ENCODE assay signal across 9 cellular contexts in genomic region chr2:104854507-104855173, GRCh38. TPM values are rescaled to one million over a fixed set of nuclear protein-coding genes. Genes with fewer than 3 reads are reported as not detected.
A peak's percentile ranks its signal among the peaks of the same experiment; 100 is the strongest.
DNase-seq lines count a peak whose midpoint lies in the region; ATAC-seq and TF ChIP-seq lines count a peak whose summit lies in the region.
"Had no signal": no experiment of that assay in that cellular context is flagged by ENCODE, and none has a peak within 500 bp of the region (broad histone marks: within the 10 kb centered on the region; RNA-seq: fewer than 3 reads in every experiment).

No MANE protein-coding gene starts in this region.

- TF ChIP-seq CTCF in GM13976 (IDR thresholded peaks at IDR 0.05; ENCODE audit: borderline replicate concordance, control extremely low read depth, extremely low read depth, insufficient read depth, missing control alignments): no peak

- H3K4me1 Mint-ChIP-seq in stimulated activated naive CD8-positive, alpha-beta T cell treated with anti-CD3 and anti-CD28 coated beads, Interleukin-15, Interleukin-2, amounts not matched to agents 100 ng/mL and 50 ng/mL, for 24 hours (ENCODE audit: low read depth): peaks cover 40% of the 10 kb centered on the region

- intact Hi-C loops in aorta (cut with DNase I): no loop called here

- H3K36me3 ChIP-seq in adipocyte (ENCODE audit: control insufficient read depth, insufficient read depth, low read length, severe bottlenecking) (no peaks in the 10 kb centered on the region), mesodermal cell (ENCODE audit: control insufficient read depth, insufficient read depth, low read length) (no peaks in the 10 kb centered on the region), aorta (ENCODE audit: control insufficient read depth in 1 of 2, insufficient read depth in 2 of 2, low read length in 1 of 2) (no peaks in the 10 kb centered on the region)
- H3K36me3 ChIP-seq: gastroesophageal sphincter had no signal

- no peak overlapping the region for H3K9ac ChIP-seq in adipocyte (ENCODE audit: low read length)

- peak overlapping the region; percentile 10 for H3K27ac ChIP-seq in mesodermal cell (ENCODE audit: low read depth, low read length, severe bottlenecking)
- H3K27ac ChIP-seq in aorta (ENCODE audit: low read depth in 1 of 2, low read length in 2 of 2): no peak overlapping the region

- H3K27ac Mint-ChIP-seq in stimulated activated naive CD8-positive, alpha-beta T cell treated with anti-CD3 and anti-CD28 coated beads, Interleukin-15, Interleukin-2, amounts not matched to agents 100 ng/mL and 50 ng/mL, for 24 hours: peak overlapping the region; percentile 82

- no peak for ATAC-seq in stimulated activated naive CD8-positive, alpha-beta T cell treated with anti-CD3 and anti-CD28 coated beads, Interleukin-15, Interleukin-2, amounts not matched to agents 100 U/mL and 50 U/mL, for 24 hours
- ATAC-seq in aorta (ENCODE audit: low FRiP score): no peak

- H3K9me3 Mint-ChIP-seq in stimulated activated naive CD8-positive, alpha-beta T cell treated with anti-CD3 and anti-CD28 coated beads, Interleukin-15, Interleukin-2, amounts not matched to agents 100 ng/mL and 50 ng/mL, for 24 hours: peaks cover 6% of the 10 kb centered on the region

- H3K27me3 ChIP-seq in adipocyte (replicated peaks; ENCODE audit: control insufficient read depth, insufficient read depth, low read length): peaks cover 64% of the 10 kb centered on the region
- H3K27me3 ChIP-seq in aorta (ENCODE audit: control insufficient read depth in 1 of 2, insufficient read depth in 2 of 2, low read length in 1 of 2): no peaks in the 10 kb centered on the region

- WGBS in mesodermal cell (ENCODE audit: insufficient coverage in 2 of 2), 2 experiments: 1 to 3% methylated on average over 17 to 33 of the region's 43 CpGs
- whole genome bisulfite sequencing in aorta, 2 donors: 3% methylated on average over 31 to 43 of the region's 43 CpGs

- H3K27me3 Mint-ChIP-seq in stimulated activated naive CD8-positive, alpha-beta T cell treated with anti-CD3 and anti-CD28 coated beads, Interleukin-15, Interleukin-2, amounts not matched to agents 100 ng/mL and 50 ng/mL, for 24 hours: peaks cover 79% of the 10 kb centered on the region

- peaks cover 9% of the 10 kb centered on the region for H3K36me3 Mint-ChIP-seq in stimulated activated naive CD8-positive, alpha-beta T cell treated with anti-CD3 and anti-CD28 coated beads, Interleukin-15, Interleukin-2, amounts not matched to agents 100 ng/mL and 50 ng/mL, for 24 hours (ENCODE audit: low read depth)

- no peak for DNase-seq in stimulated activated naive CD8-positive, alpha-beta T cell treated with anti-CD3 and anti-CD28 coated beads, Interleukin-15, Interleukin-2, amounts not matched to agents 100 U/mL and 50 U/mL, for 24 hours
- DNase-seq in adipocyte (ENCODE audit: low read depth): no peak
- no peak for DNase-seq in aorta
- DNase-seq in iPS-NIHi11 (ENCODE audit: low spot score): no peak
- DNase-seq in NCI-H2029 (lab: John Stamatoyannopoulos, UW): no peak
- DNase-seq in GM13976 (ENCODE audit: low spot score): no peak

- peak overlapping the region; percentile 81 for H3K4me3 Mint-ChIP-seq in stimulated activated naive CD8-positive, alpha-beta T cell treated with anti-CD3 and anti-CD28 coated beads, Interleukin-15, Interleukin-2, amounts not matched to agents 100 ng/mL and 50 ng/mL, for 24 hours

- in situ Hi-C loops in GM13976 (cut with MboI; ENCODE audit: low sequenced_read_pairs, unreplicated experiment): loop anchor here (25.0 kb wide), 1 partner anchor 1692 kb away; no protein-coding TSS in a partner anchor

- H3K9me3 ChIP-seq in adipocyte (ENCODE audit: control insufficient read depth, low read length) (no peaks in the 10 kb centered on the region), mesodermal cell (ENCODE audit: control insufficient read depth, low read length) (no peaks in the 10 kb centered on the region), aorta (ENCODE audit: control insufficient read depth, low read length) (no peaks in the 10 kb centered on the region)
- H3K9me3 ChIP-seq: gastroesophageal sphincter had no signal

- H3K4me1 ChIP-seq in adipocyte (ENCODE audit: control insufficient read depth, insufficient read depth, low read length) (peaks cover 9% of the 10 kb centered on the region), mesodermal cell (ENCODE audit: control insufficient read depth, insufficient read depth, low read length, poor library complexity, severe bottlenecking) (peaks cover 8% of the 10 kb centered on the region), aorta (ENCODE audit: control insufficient read depth in 1 of 2, insufficient read depth in 2 of 2, low read length in 2 of 2) (no peaks in the 10 kb centered on the region)

- H3K4me3 ChIP-seq in adipocyte (ENCODE audit: low read length) (peak overlapping the region; percentile 63), mesodermal cell (ENCODE audit: extremely low read depth, insufficient read depth, low read length, poor library complexity, severe bottlenecking) (peak overlapping the region; percentile 34), aorta (ENCODE audit: low read length in 2 of 2) (peak overlapping the region; percentile 33 to 80)

RNA-seq across cellular contexts. Expression of gene POU3F3, which starts 0.7 kb away (rescaled TPM):
- polyA plus RNA-seq in mesodermal cell (2013, experiment 1 of 2): 3.4 TPM
- polyA plus RNA-seq in mesodermal cell (2013, experiment 2 of 2): 2.5 TPM
- under 1 TPM in 1 of 2 donors, not detected in 1; 0.15 TPM for total RNA-seq in aorta
- polyA plus RNA-seq in aorta: under 1 TPM; 0.25 to 0.74 TPM
